In genomic region chr6:45441811-45442453, GRCh38 we compare ENCODE assay signal across 20 cellular contexts.
DNase-seq lines count a peak whose midpoint lies in the region; ATAC-seq and TF ChIP-seq lines count a peak whose summit lies in the region.
"Had no signal": no experiment of that assay in that cellular context is flagged by ENCODE, and none has a peak within 500 bp of the region (broad histone marks: within the 10 kb centered on the region; RNA-seq: fewer than 3 reads in every experiment).

No MANE protein-coding gene starts in this region.

- TF ChIP-seq CTCF in fibroblast of villous mesenchyme (IDR thresholded peaks at IDR 0.05; ENCODE audit: insufficient read depth, low read depth, low read length) = no peak

- peak overlapping the region; percentile 90 for H3K27ac Mint-ChIP-seq in T-helper 17 cell

- peaks cover 6% of the 10 kb centered on the region for H3K36me3 Mint-ChIP-seq in T-helper 17 cell (ENCODE audit: low read depth)

- DNase-seq in CD1c-positive myeloid dendritic cell (ENCODE audit: extremely low spot score) = peak; percentile 68
- DNase-seq in DMS 273 (lab: John Stamatoyannopoulos, UW; ENCODE audit: unreplicated experiment) = peak; percentile 44
- no peak for DNase-seq in T-helper 17 cell
- DNase-seq in fibroblast of villous mesenchyme (ENCODE audit: low read depth) = peak; percentile 66
- DNase-seq in DMS79 treated with DMSO at 0.1 percent for 48 hours (lab: John Stamatoyannopoulos, UW) = no peak
- DNase-seq in cortex of kidney (lab: John Stamatoyannopoulos, UW) = no peak
- DNase-seq: activated CD8-positive, alpha-beta memory T cell treated with anti-CD3 and anti-CD28 coated beads, Interleukin-2, amount 50 U/mL, for 4 hours; aorta; dorsolateral prefrontal cortex; H7; hypothalamus; left colon; mucosa of descending colon; NCI-H1436; NCI-H226; stomach had no signal

- ATAC-seq in T-helper 17 cell (peak; percentile 76), HG03571 (IDR thresholded peaks at IDR 0.05; ENCODE audit: unreplicated experiment) (no peak)
- ATAC-seq: K562, left colon, mucosa of descending colon had no signal

- no peak overlapping the region for H3K4me3 ChIP-seq in fibroblast of villous mesenchyme (ENCODE audit: low read depth, low read length)
- H3K4me3 ChIP-seq: BLaER1, dorsolateral prefrontal cortex, K562, mucosa of descending colon, SK-N-MC, stomach had no signal

- H3K9me3 ChIP-seq in T-helper 17 cell (ENCODE audit: control insufficient read depth, low read length, poor library complexity, severe bottlenecking) = no peaks in the 10 kb centered on the region
- H3K9me3 ChIP-seq: BLaER1, mucosa of descending colon, stomach had no signal

- H3K27me3 Mint-ChIP-seq in T-helper 17 cell = no peaks in the 10 kb centered on the region

- peaks cover 57% of the 10 kb centered on the region for H3K4me1 Mint-ChIP-seq in T-helper 17 cell

- peak overlapping the region; percentile 52 for H3K4me3 Mint-ChIP-seq in T-helper 17 cell

Comparison
In these comparisons a context has a peak if more than half of its experiments do, and no peak if none do; other contexts are left out.
1. DNase-seq: peak in CD1c-positive myeloid dendritic cell (single experiment), DMS 273 (single experiment) and fibroblast of villous mesenchyme (single experiment); none in T-helper 17 cell (0 of 3), DMS79 treated with DMSO at 0.1 percent for 48 hours (single experiment) and cortex of kidney (single experiment).